In genomic region chr19:56837892-56838679, GRCh38 we compare ENCODE assay signal across 8 cellular contexts. TPM values are rescaled to one million over a fixed set of nuclear protein-coding genes. Genes with fewer than 3 reads are reported as not detected.
DNase-seq lines count a peak whose midpoint lies in the region; ATAC-seq and TF ChIP-seq lines count a peak whose summit lies in the region.

No MANE protein-coding gene starts in this region.

- H3K9ac ChIP-seq in KMS-11: peak overlapping the region; percentile 54

- no peak overlapping the region for H3K27ac Mint-ChIP-seq in chondrocyte (ENCODE audit: unreplicated experiment)

- no peaks in the 10 kb centered on the region for H3K27me3 ChIP-seq in KMS-11 (ENCODE audit: insufficient read depth, low read depth)

- H3K36me3 ChIP-seq in KMS-11 (ENCODE audit: insufficient read depth): no peaks in the 10 kb centered on the region

- no peaks in the 10 kb centered on the region for H3K79me2 ChIP-seq in KMS-11 (ENCODE audit: insufficient read depth, low read depth)

- ATAC-seq in left lobe of liver (peak; percentile 53), GM19467 (IDR thresholded peaks at IDR 0.05; ENCODE audit: unreplicated experiment) (no peak), GM19324 (IDR thresholded peaks at IDR 0.05; ENCODE audit: low FRiP score, unreplicated experiment) (no peak)

- H4K20me1 ChIP-seq in KMS-11 (ENCODE audit: insufficient read depth): no peaks in the 10 kb centered on the region

- peak overlapping the region; percentile 74 for H3K27ac ChIP-seq in KMS-11

- peaks cover 1% of the 10 kb centered on the region for H3K36me3 Mint-ChIP-seq in chondrocyte (ENCODE audit: low read depth)

- H3K4me1 ChIP-seq in KMS-11 (ENCODE audit: low read depth, poor library complexity, severe bottlenecking): peaks cover 5% of the 10 kb centered on the region

- DNase-seq in brain pericyte (ENCODE audit: low read depth, low spot score) (peak; percentile 17), left lobe of liver (ENCODE audit: low spot score) (peak; percentile 82), superior temporal gyrus (ENCODE audit: extremely low spot score) (peak; percentile 80), chondrocyte (ENCODE audit: low spot score) (no peak), MV-4-11 (lab: John Stamatoyannopoulos, UW) (no peak)

- H3K27me3 Mint-ChIP-seq in chondrocyte (ENCODE audit: low read depth): no peaks in the 10 kb centered on the region

- no peaks in the 10 kb centered on the region for H3K4me1 Mint-ChIP-seq in chondrocyte (ENCODE audit: low read depth)

- no peak overlapping the region for H3K4me3 ChIP-seq in KMS-11 (IDR thresholded peaks at IDR 0.05; ENCODE audit: insufficient read depth, low read depth, low read length)

- no peak overlapping the region for H3K4me3 Mint-ChIP-seq in chondrocyte (ENCODE audit: unreplicated experiment)

- peaks cover 50% of the 10 kb centered on the region for H3K9me3 Mint-ChIP-seq in chondrocyte (ENCODE audit: low read depth)

- H3K4me2 ChIP-seq in KMS-11: peak overlapping the region; percentile 45; the same call in 1 of the 2 replicates

- H2AFZ ChIP-seq in KMS-11 (ENCODE audit: low read depth): peak overlapping the region; percentile 62; the same call in 1 of the 2 replicates

- TF ChIP-seq CTCF in KMS-11 (conservative IDR thresholded peaks at IDR 0.05; ENCODE audit: low read depth, low read length) (peak; percentile 62), chondrocyte (IDR thresholded peaks at IDR 0.05) (no peak)

RNA-seq across cellular contexts. Expression of gene PEG3, which starts 2.4 kb away (rescaled TPM):
- total RNA-seq in left lobe of liver: 11.8 TPM
- not detected in 3 replicates for total RNA-seq in chondrocyte

RNA-seq across cellular contexts. Expression of gene ZIM2, which starts 2.4 kb away (rescaled TPM):
- total RNA-seq in left lobe of liver (not detected), chondrocyte (not detected in 3 replicates)

Comparison
In these comparisons a context has a peak if more than half of its experiments do, and no peak if none do; other contexts are left out.
1. DNase-seq: peak in brain pericyte (single experiment), left lobe of liver (single experiment) and superior temporal gyrus (single experiment); none in chondrocyte (single experiment) and MV-4-11 (single experiment).
2. RNA of gene PEG3, which starts 2.4 kb away (total RNA-seq): 11.8 TPM in left lobe of liver (single experiment); not detected in chondrocyte; every median in the first group is over 10 times any median in the second.